Comparison of ENCODE assay signal across 15 cellular contexts in genomic region chr2:67054725-67055124, GRCh38.
A peak's percentile ranks its signal among the peaks of the same experiment; 100 is the strongest.
DNase-seq lines count a peak whose midpoint lies in the region; TF ChIP-seq lines count a peak whose summit lies in the region.
"Had no signal": no experiment of that assay in that cellular context is flagged by ENCODE, and none has a peak within 500 bp of the region (broad histone marks: within the 10 kb centered on the region; RNA-seq: fewer than 3 reads in every experiment).

No MANE protein-coding gene starts in this region.

- no peaks in the 10 kb centered on the region for H3K4me1 ChIP-seq in trophoblast cell (ENCODE audit: control insufficient read depth in 1 of 2, insufficient read depth in 2 of 2, low read length in 2 of 2)

- no peak overlapping the region for H2BK120ac ChIP-seq in trophoblast cell (ENCODE audit: insufficient read depth, low read length, poor library complexity)

- no peak overlapping the region for H4K8ac ChIP-seq in trophoblast cell (ENCODE audit: low read depth, low read length)

- H3K79me2 ChIP-seq in trophoblast cell (ENCODE audit: control insufficient read depth, insufficient read depth, low read length, poor library complexity) = no peaks in the 10 kb centered on the region

- no peak overlapping the region for H3K14ac ChIP-seq in trophoblast cell (ENCODE audit: low read length)

- no peak overlapping the region for H3K18ac ChIP-seq in trophoblast cell (ENCODE audit: low read length)

- no peak for TF ChIP-seq CTCF in WERI-Rb-1 (IDR thresholded peaks at IDR 0.05; ENCODE audit: low read depth, low read length)

- no peak overlapping the region for H4K12ac ChIP-seq in trophoblast cell (ENCODE audit: low read depth, low read length)

- no peak overlapping the region for H4K91ac ChIP-seq in trophoblast cell (ENCODE audit: low read depth, low read length)

- no peaks in the 10 kb centered on the region for H3K79me1 ChIP-seq in trophoblast cell (ENCODE audit: low read length)

- no peak overlapping the region for H2AK5ac ChIP-seq in trophoblast cell (ENCODE audit: low read length)

- H2BK12ac ChIP-seq in trophoblast cell (ENCODE audit: low read length) = no peak overlapping the region

- H3K4me3 ChIP-seq in WERI-Rb-1 (ENCODE audit: low read depth, low read length) (no peak overlapping the region), trophoblast cell (ENCODE audit: low read depth, low read length) (no peak overlapping the region)
- H3K4me3 ChIP-seq: MG63, SK-N-MC had no signal

- peak overlapping the region; percentile 58 for H3K9ac ChIP-seq in trophoblast cell (ENCODE audit: low read length)

- no peak overlapping the region for H3K4me2 ChIP-seq in trophoblast cell (ENCODE audit: low read length)

- no peak overlapping the region for H3K23ac ChIP-seq in trophoblast cell (ENCODE audit: low read length)

- WGBS in trophoblast cell (ENCODE audit: extremely low coverage, insufficient coverage, insufficient read length) = no CpG with 5 or more reads among the region's 3 CpGs

- H2AFZ ChIP-seq in trophoblast cell (ENCODE audit: insufficient read depth, low read length, poor library complexity) = no peak overlapping the region

- H3K27ac ChIP-seq in WERI-Rb-1 = no peak overlapping the region
- no peak overlapping the region for H3K27ac ChIP-seq in trophoblast cell (ENCODE audit: low read depth, low read length)
- H3K27ac ChIP-seq: SK-N-MC had no signal

- peak; percentile 10 for DNase-seq in M059J (ENCODE audit: low read depth)
- peak; percentile 60 for DNase-seq in NCI-H2227 (lab: John Stamatoyannopoulos, UW; ENCODE audit: unreplicated experiment)
- DNase-seq in WERI-Rb-1 = peak; percentile 26
- DNase-seq in trophoblast cell = no peak
- DNase-seq in kidney tubule cell (ENCODE audit: low spot score) = no peak
- no peak for DNase-seq in RKO (ENCODE audit: low spot score)
- DNase-seq in activated effector memory CD4-positive, alpha-beta T cell treated with anti-CD3 and anti-CD28 coated beads, Interleukin-2, amount 50 U/mL, for 16 hours = no peak
- DNase-seq: COR-L47, HFFc6, MG63, NCI-H1092 treated with DMSO at 0.1 percent for 48 hours, NCI-H1930, NCI-H2171, PC-3 had no signal

- H3K27me3 ChIP-seq in WERI-Rb-1 (ENCODE audit: insufficient read depth, low read depth, severe bottlenecking) = peaks cover 51% of the 10 kb centered on the region
- no peaks in the 10 kb centered on the region for H3K27me3 ChIP-seq in trophoblast cell (ENCODE audit: insufficient read depth, low read length)
- H3K27me3 ChIP-seq: MG63 had no signal

- H2BK5ac ChIP-seq in trophoblast cell (ENCODE audit: low read depth, low read length, poor library complexity) = no peak overlapping the region

- no peak overlapping the region for H3K4ac ChIP-seq in trophoblast cell (ENCODE audit: low read depth, low read length)

- H3K36me3 ChIP-seq in WERI-Rb-1 (no peaks in the 10 kb centered on the region), trophoblast cell (ENCODE audit: control insufficient read depth in 1 of 2, insufficient read depth in 2 of 2, low read length in 2 of 2) (no peaks in the 10 kb centered on the region)
- H3K36me3 ChIP-seq: MG63 had no signal

- H3K9me3 ChIP-seq in WERI-Rb-1 (ENCODE audit: severe bottlenecking) = no peaks in the 10 kb centered on the region
- H3K9me3 ChIP-seq in trophoblast cell (ENCODE audit: insufficient read depth, low read depth, low read length) = no peaks in the 10 kb centered on the region
- H3K9me3 ChIP-seq: MG63 had no signal

Comparison
In these comparisons a context has a peak if more than half of its experiments do, and no peak if none do; other contexts are left out.
1. DNase-seq: peak in M059J (single experiment), NCI-H2227 (single experiment) and WERI-Rb-1 (single experiment); none in trophoblast cell (0 of 2), kidney tubule cell (single experiment), RKO (single experiment) and activated effector memory CD4-positive, alpha-beta T cell treated with anti-CD3 and anti-CD28 coated beads, Interleukin-2, amount 50 U/mL, for 16 hours (single experiment).